9 cellular contexts compared by ENCODE assay signal in the genomic region with DNA sequence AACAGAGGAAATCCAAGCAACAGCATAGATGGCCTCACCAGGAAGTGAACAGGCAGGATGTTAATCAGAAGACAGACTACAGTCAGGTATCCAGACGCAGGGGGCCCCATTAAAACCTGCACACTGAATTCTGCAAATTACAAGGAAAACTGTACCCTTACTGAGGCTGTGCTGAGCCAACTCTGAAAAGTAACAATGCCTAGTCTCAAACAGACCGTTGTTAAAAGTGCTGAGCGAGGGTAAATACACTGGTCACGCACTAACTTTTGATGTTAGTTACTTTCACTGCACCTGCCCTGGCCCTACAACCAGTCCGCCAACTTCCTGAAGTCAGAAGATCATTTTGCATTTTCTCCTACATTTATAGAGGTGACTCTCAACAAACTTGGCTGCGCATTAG.
A peak's percentile ranks its signal among the peaks of the same experiment; 100 is the strongest.
DNase-seq lines count a peak whose midpoint lies in the region; FAIRE-seq and TF ChIP-seq lines count a peak whose summit lies in the region.
"Had no signal": no experiment of that assay in that cellular context is flagged by ENCODE, and none has a peak within 500 bp of the region (broad histone marks: within the 10 kb centered on the region; RNA-seq: fewer than 3 reads in every experiment).

No MANE protein-coding gene starts in this region.

- no peak for FAIRE-seq in H54 (lab: Jason Lieb, UNC)
- FAIRE-seq: A204.1 had no signal

- H3K27ac Mint-ChIP-seq in T-helper 2 cell treated with Interferon-gamma antibody and Interleukin-4, amounts not matched to agents 5 μg/mL and 100 μg/mL, for 36 hours, result peak overlapping the region; percentile 90

- H3K9me3 Mint-ChIP-seq in T-helper 2 cell treated with Interferon-gamma antibody and Interleukin-4, amounts not matched to agents 5 μg/mL and 100 μg/mL, for 36 hours, result no peaks in the 10 kb centered on the region

- no peaks in the 10 kb centered on the region for H3K27me3 Mint-ChIP-seq in T-helper 2 cell treated with Interferon-gamma antibody and Interleukin-4, amounts not matched to agents 5 μg/mL and 100 μg/mL, for 36 hours (ENCODE audit: low read depth)

- peaks cover 24% of the 10 kb centered on the region for H3K36me3 Mint-ChIP-seq in T-helper 2 cell treated with Interferon-gamma antibody and Interleukin-4, amounts not matched to agents 5 μg/mL and 100 μg/mL, for 36 hours (ENCODE audit: low read depth)

- peak; percentile 4 for DNase-seq in DMS 273 (lab: John Stamatoyannopoulos, UW; ENCODE audit: unreplicated experiment)
- no peak for DNase-seq in DMS 273 treated with DMSO at 0.1 percent for 48 hours (lab: John Stamatoyannopoulos, UW)
- no peak for DNase-seq in T-helper 2 cell treated with Interferon-gamma antibody and Interleukin-4, amounts not matched to agents 5 μg/mL and 100 μg/mL, for 36 hours (ENCODE audit: low spot score)
- DNase-seq in germinal center (ENCODE audit: low spot score), result peak; percentile 48
- no peak for DNase-seq in H54 (ENCODE audit: insufficient read length, low spot score)
- DNase-seq in NOMO-1 treated with dmso at 0.1 percent for 144 hours (lab: John Stamatoyannopoulos, UW; ENCODE audit: unreplicated experiment), result no peak
- DNase-seq in UCSD-AML1 (lab: John Stamatoyannopoulos, UW; ENCODE audit: unreplicated experiment), result no peak

- H3K4me3 ChIP-seq in skin epidermis, result peak overlapping the region; percentile 68 to 86 (median 74)

- H3K27ac ChIP-seq in skin epidermis, result peak overlapping the region in 19 of 21 experiments; percentile 73 to 96 (median 92)

- H3K4me1 Mint-ChIP-seq in T-helper 2 cell treated with Interferon-gamma antibody and Interleukin-4, amounts not matched to agents 5 μg/mL and 100 μg/mL, for 36 hours (ENCODE audit: low read depth), result peaks cover 15% of the 10 kb centered on the region

- no peak for TF ChIP-seq POLR2A in H54 (IDR thresholded peaks at IDR 0.05; ENCODE audit: low read depth, low read length)

- H3K4me3 Mint-ChIP-seq in T-helper 2 cell treated with Interferon-gamma antibody and Interleukin-4, amounts not matched to agents 5 μg/mL and 100 μg/mL, for 36 hours, result peak overlapping the region; percentile 91

Comparison
In these comparisons a context has a peak if more than half of its experiments do, and no peak if none do; other contexts are left out.
1. DNase-seq: peak in DMS 273 (single experiment) and germinal center (single experiment); none in DMS 273 treated with DMSO at 0.1 percent for 48 hours (single experiment), T-helper 2 cell treated with Interferon-gamma antibody and Interleukin-4, amounts not matched to agents 5 μg/mL and 100 μg/mL, for 36 hours (single experiment), H54 (single experiment), NOMO-1 treated with dmso at 0.1 percent for 144 hours (single experiment) and UCSD-AML1 (single experiment).